Comparison of ENCODE assay signal across 23 cellular contexts in the genomic region with DNA sequence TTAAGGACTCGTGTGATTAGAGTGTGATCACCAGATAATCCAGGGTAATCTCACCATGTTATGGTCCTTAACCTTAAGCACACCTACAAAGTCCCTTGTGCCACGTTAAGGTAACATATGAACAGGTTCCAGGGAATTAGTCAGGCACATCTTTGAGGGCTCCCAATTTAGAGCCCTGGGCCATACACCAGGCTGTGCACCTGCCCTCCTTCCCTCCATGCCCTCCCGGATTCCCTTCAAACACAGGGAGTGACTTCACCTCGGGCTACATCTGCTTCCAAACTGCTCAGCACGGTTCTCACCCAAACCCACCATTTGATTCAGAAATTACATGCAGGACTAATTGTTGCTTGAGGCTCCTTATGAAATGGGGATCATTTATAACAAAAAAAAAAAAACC.
DNase-seq lines count a peak whose midpoint lies in the region; ATAC-seq and TF ChIP-seq lines count a peak whose summit lies in the region.
"Had no signal": no experiment of that assay in that cellular context is flagged by ENCODE, and none has a peak within 500 bp of the region (broad histone marks: within the 10 kb centered on the region; RNA-seq: fewer than 3 reads in every experiment).

No MANE protein-coding gene starts in this region.

- peak overlapping the region; percentile 10 for H2AFZ ChIP-seq in neural cell (ENCODE audit: low read depth, low read length)

- no peak for ATAC-seq in effector memory CD8-positive, alpha-beta T cell (replicated peaks)
- ATAC-seq: CD8-positive, alpha-beta T cell; GM12878 had no signal

- H3K4me2 ChIP-seq in neural cell (ENCODE audit: low read length), result peak overlapping the region; percentile 2
- H3K4me2 ChIP-seq: BLaER1 had no signal

- H3K27me3 ChIP-seq in neural cell (ENCODE audit: insufficient read depth, low read depth, low read length) (no peaks in the 10 kb centered on the region), left ventricle myocardium inferior (ENCODE audit: low read depth) (peaks cover 33% of the 10 kb centered on the region)
- no peaks in the 10 kb centered on the region for H3K27me3 ChIP-seq in effector memory CD4-positive, alpha-beta T cell (replicated peaks; ENCODE audit: control insufficient read depth, insufficient read depth, low read length, poor library complexity, severe bottlenecking)
- H3K27me3 ChIP-seq: BLaER1 had no signal

- no peak for TF ChIP-seq CTCF in neural cell (IDR thresholded peaks at IDR 0.05; ENCODE audit: poor library complexity, severe bottlenecking)
- no peak for TF ChIP-seq CTCF in progenitor cell of endocrine pancreas (IDR thresholded peaks at IDR 0.05; ENCODE audit: unreplicated experiment)
- no peak for TF ChIP-seq CTCF in left ventricle myocardium inferior (IDR thresholded peaks at IDR 0.05; ENCODE audit: borderline replicate concordance)

- H4K20me1 ChIP-seq in neural cell (ENCODE audit: insufficient read depth), result no peaks in the 10 kb centered on the region
- H4K20me1 ChIP-seq: BLaER1 had no signal

- no peak overlapping the region for H3K9ac ChIP-seq in neural cell (ENCODE audit: low read length)
- H3K9ac ChIP-seq: BLaER1 had no signal

- no peaks in the 10 kb centered on the region for H3K36me3 Mint-ChIP-seq in progenitor cell of endocrine pancreas (ENCODE audit: insufficient read depth)
- H3K36me3 Mint-ChIP-seq in effector memory CD8-positive, alpha-beta T cell (ENCODE audit: insufficient read depth), result no peaks in the 10 kb centered on the region
- H3K36me3 Mint-ChIP-seq: CD4-positive, CD25-positive, alpha-beta regulatory T cell; CD8-positive, alpha-beta T cell had no signal

- H3K27me3 Mint-ChIP-seq in progenitor cell of endocrine pancreas, result peaks cover 27% of the 10 kb centered on the region
- H3K27me3 Mint-ChIP-seq in effector memory CD8-positive, alpha-beta T cell, result peaks cover 43 to 76% of the 10 kb centered on the region in 2 donors

- H3K36me3 ChIP-seq in neural cell (ENCODE audit: insufficient read depth, low read length) (no peaks in the 10 kb centered on the region), left ventricle myocardium inferior (no peaks in the 10 kb centered on the region)
- H3K36me3 ChIP-seq in effector memory CD4-positive, alpha-beta T cell (ENCODE audit: control insufficient read depth, insufficient read depth, low read length), result no peaks in the 10 kb centered on the region
- H3K36me3 ChIP-seq: BLaER1, HAP-1 had no signal

- H3K4me1 Mint-ChIP-seq in progenitor cell of endocrine pancreas (ENCODE audit: low read depth), result peaks cover 10% of the 10 kb centered on the region
- peaks cover 0 to 3% of the 10 kb centered on the region in 2 donors for H3K4me1 Mint-ChIP-seq in effector memory CD8-positive, alpha-beta T cell (ENCODE audit: low read depth in 2 of 2)
- H3K4me1 Mint-ChIP-seq: B cell; CD4-positive, CD25-positive, alpha-beta regulatory T cell had no signal

- no peak for TF ChIP-seq RAD21 in neural cell (conservative IDR thresholded peaks at IDR 0.05)

- H3K27ac ChIP-seq in neural cell (ENCODE audit: low read length), result peak overlapping the region; percentile 61
- H3K27ac ChIP-seq in left ventricle myocardium inferior (replicated peaks), result no peak overlapping the region
- no peak overlapping the region for H3K27ac ChIP-seq in effector memory CD4-positive, alpha-beta T cell (ENCODE audit: insufficient read depth, low read length, poor library complexity, severe bottlenecking)
- H3K27ac ChIP-seq: 22Rv1, BLaER1, C4-2B had no signal

- no peaks in the 10 kb centered on the region for H3K4me1 ChIP-seq in left ventricle myocardium inferior
- no peaks in the 10 kb centered on the region for H3K4me1 ChIP-seq in effector memory CD4-positive, alpha-beta T cell (ENCODE audit: control insufficient read depth, insufficient read depth, low read length, poor library complexity, severe bottlenecking)
- H3K4me1 ChIP-seq: BLaER1, HAP-1 had no signal

- no peak overlapping the region for H3K4me3 Mint-ChIP-seq in progenitor cell of endocrine pancreas (ENCODE audit: low read depth)
- H3K4me3 Mint-ChIP-seq in effector memory CD8-positive, alpha-beta T cell, result no peak overlapping the region
- H3K4me3 Mint-ChIP-seq: B cell; CD4-positive, CD25-positive, alpha-beta regulatory T cell; CD8-positive, alpha-beta T cell; HFFc6 had no signal

- H3F3A ChIP-seq in neural cell (ENCODE audit: insufficient read depth, low read length, poor library complexity, severe bottlenecking), result peaks cover 5% of the 10 kb centered on the region

- H3K79me2 ChIP-seq in neural cell (replicated peaks; ENCODE audit: insufficient read depth, low read length), result no peaks in the 10 kb centered on the region

- H3K9me3 ChIP-seq in neural cell (ENCODE audit: low read length) (no peaks in the 10 kb centered on the region), left ventricle myocardium inferior (replicated peaks) (no peaks in the 10 kb centered on the region)
- no peaks in the 10 kb centered on the region for H3K9me3 ChIP-seq in effector memory CD4-positive, alpha-beta T cell (ENCODE audit: control insufficient read depth, low read length)
- H3K9me3 ChIP-seq: BLaER1, Caco-2, HAP-1 had no signal

- H3K27ac Mint-ChIP-seq in progenitor cell of endocrine pancreas, result peak overlapping the region; percentile 15
- no peak overlapping the region for H3K27ac Mint-ChIP-seq in effector memory CD8-positive, alpha-beta T cell
- H3K27ac Mint-ChIP-seq: B cell; CD4-positive, CD25-positive, alpha-beta regulatory T cell; CD8-positive, alpha-beta T cell; HFFc6 had no signal

- DNase-seq in NCI-H82 (lab: John Stamatoyannopoulos, UW), result peak; percentile 2
- DNase-seq in NCI-H82 treated with DMSO at 0.1 percent for 48 hours (lab: John Stamatoyannopoulos, UW; ENCODE audit: unreplicated experiment), result no peak
- DNase-seq in progenitor cell of endocrine pancreas (ENCODE audit: low spot score, unreplicated experiment), result no peak
- DNase-seq in left ventricle myocardium inferior, result no peak
- DNase-seq in effector memory CD4-positive, alpha-beta T cell, result no peak
- DNase-seq in DMS153 treated with DMSO at 0.1 percent for 48 hours (lab: John Stamatoyannopoulos, UW; ENCODE audit: unreplicated experiment), result no peak
- no peak for DNase-seq in effector memory CD8-positive, alpha-beta T cell
- DNase-seq: Caco-2; CD4-positive, CD25-positive, alpha-beta regulatory T cell; CD8-positive, alpha-beta T cell; DMS153; DMS79; EL; GDM1; GOT3; HFFc6 had no signal

- H3K9me2 ChIP-seq in neural cell (ENCODE audit: insufficient read depth, low read length), result no peaks in the 10 kb centered on the region

- TF ChIP-seq EP300 in neural cell (conservative IDR thresholded peaks at IDR 0.05; ENCODE audit: poor library complexity, severe bottlenecking), result no peak

- intact Hi-C loops in left ventricle myocardium inferior (cut with micrococcal nuclease), result no loop called here

- H3K9me3 Mint-ChIP-seq in progenitor cell of endocrine pancreas (ENCODE audit: low read depth), result peaks cover 4% of the 10 kb centered on the region
- H3K9me3 Mint-ChIP-seq in effector memory CD8-positive, alpha-beta T cell, result no peaks in the 10 kb centered on the region
- H3K9me3 Mint-ChIP-seq: CD8-positive, alpha-beta T cell; HFFc6 had no signal

- H3K4me3 ChIP-seq in neural cell (ENCODE audit: low read length), result peak overlapping the region; percentile 44
- H3K4me3 ChIP-seq in left ventricle myocardium inferior, result no peak overlapping the region
- no peak overlapping the region for H3K4me3 ChIP-seq in effector memory CD4-positive, alpha-beta T cell (ENCODE audit: insufficient read depth, low read depth, low read length, poor library complexity, severe bottlenecking)
- H3K4me3 ChIP-seq: BLaER1, GM12878, HAP-1 had no signal

TF ChIP-seq in neural cell, 6 proteins besides CTCF, POLR2A, EP300 and RAD21:
- TF ChIP-seq, protein P1, sequence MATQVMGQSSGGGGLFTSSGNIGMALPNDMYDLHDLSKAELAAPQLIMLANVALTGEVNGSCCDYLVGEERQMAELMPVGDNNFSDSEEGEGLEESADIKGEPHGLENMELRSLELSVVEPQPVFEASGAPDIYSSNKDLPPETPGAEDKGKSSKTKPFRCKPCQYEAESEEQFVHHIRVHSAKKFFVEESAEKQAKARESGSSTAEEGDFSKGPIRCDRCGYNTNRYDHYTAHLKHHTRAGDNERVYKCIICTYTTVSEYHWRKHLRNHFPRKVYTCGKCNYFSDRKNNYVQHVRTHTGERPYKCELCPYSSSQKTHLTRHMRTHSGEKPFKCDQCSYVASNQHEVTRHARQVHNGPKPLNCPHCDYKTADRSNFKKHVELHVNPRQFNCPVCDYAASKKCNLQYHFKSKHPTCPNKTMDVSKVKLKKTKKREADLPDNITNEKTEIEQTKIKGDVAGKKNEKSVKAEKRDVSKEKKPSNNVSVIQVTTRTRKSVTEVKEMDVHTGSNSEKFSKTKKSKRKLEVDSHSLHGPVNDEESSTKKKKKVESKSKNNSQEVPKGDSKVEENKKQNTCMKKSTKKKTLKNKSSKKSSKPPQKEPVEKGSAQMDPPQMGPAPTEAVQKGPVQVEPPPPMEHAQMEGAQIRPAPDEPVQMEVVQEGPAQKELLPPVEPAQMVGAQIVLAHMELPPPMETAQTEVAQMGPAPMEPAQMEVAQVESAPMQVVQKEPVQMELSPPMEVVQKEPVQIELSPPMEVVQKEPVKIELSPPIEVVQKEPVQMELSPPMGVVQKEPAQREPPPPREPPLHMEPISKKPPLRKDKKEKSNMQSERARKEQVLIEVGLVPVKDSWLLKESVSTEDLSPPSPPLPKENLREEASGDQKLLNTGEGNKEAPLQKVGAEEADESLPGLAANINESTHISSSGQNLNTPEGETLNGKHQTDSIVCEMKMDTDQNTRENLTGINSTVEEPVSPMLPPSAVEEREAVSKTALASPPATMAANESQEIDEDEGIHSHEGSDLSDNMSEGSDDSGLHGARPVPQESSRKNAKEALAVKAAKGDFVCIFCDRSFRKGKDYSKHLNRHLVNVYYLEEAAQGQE (IDR thresholded peaks at IDR 0.05; ENCODE audit: borderline replicate concordance), result no peak
- no peak for TF ChIP-seq POLR2AphosphoS5 (IDR thresholded peaks at IDR 0.05)
- TF ChIP-seq SMC3 (conservative IDR thresholded peaks at IDR 0.05; ENCODE audit: poor library complexity), result no peak
- no peak for TF ChIP-seq EZH2 (IDR thresholded peaks at IDR 0.05; ENCODE audit: borderline replicate concordance, insufficient read depth, low read length, poor library complexity, severe bottlenecking)
- TF ChIP-seq MXI1 (conservative IDR thresholded peaks at IDR 0.05; ENCODE audit: poor library complexity, severe bottlenecking), result no peak
- TF ChIP-seq TAF1 (IDR thresholded peaks at IDR 0.05; ENCODE audit: low read depth), result no peak
TF ChIP-seq in neural cell: peak in this region for 0.
